ENCODE assay signal across 2 cellular contexts in the genomic region with DNA sequence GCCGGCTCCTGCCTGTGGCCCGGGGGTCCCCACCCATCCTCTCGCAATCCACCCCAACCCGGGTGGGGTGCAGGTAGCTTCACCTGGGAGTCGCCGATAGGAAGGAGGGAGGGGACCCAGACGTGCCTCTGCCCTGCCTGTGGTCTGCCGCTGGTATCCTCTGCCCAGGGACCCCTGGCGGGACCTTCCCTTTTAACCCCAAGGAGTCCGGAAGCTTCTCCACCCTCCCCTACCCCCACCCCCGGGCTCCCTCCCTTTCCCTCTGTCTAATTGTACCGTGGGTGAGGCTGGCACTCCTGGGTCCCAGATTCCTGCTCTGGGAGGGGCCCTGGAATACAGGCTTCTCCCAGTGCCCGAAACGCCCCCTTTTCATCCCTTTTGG.
TF ChIP-seq lines count a peak whose summit lies in the region.

Gene KLK10 (minus strand): TSS at position 166 of the 382 bp plus-strand sequence. CDS start 579 bp downstream, outside the sequence.

TF ChIP-seq in SK-N-SH, 30 proteins besides CTCF, POLR2A, EP300 and RAD21 (continued from another document):
- TF ChIP-seq, protein P1, sequence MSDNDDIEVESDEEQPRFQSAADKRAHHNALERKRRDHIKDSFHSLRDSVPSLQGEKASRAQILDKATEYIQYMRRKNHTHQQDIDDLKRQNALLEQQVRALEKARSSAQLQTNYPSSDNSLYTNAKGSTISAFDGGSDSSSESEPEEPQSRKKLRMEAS (IDR thresholded peaks at IDR 0.05; ENCODE audit: low read depth): no peak

TF ChIP-seq in SK-N-SH treated with all-trans-retinoic acid at 6 μM for 48 hours, 23 proteins besides CTCF, POLR2A, EP300 and RAD21 (continued from another document):
- no peak for TF ChIP-seq PATZ1 (CRISPR knock-in tag; IDR thresholded peaks at IDR 0.05; ENCODE audit: borderline replicate concordance)
- TF ChIP-seq, protein P2, sequence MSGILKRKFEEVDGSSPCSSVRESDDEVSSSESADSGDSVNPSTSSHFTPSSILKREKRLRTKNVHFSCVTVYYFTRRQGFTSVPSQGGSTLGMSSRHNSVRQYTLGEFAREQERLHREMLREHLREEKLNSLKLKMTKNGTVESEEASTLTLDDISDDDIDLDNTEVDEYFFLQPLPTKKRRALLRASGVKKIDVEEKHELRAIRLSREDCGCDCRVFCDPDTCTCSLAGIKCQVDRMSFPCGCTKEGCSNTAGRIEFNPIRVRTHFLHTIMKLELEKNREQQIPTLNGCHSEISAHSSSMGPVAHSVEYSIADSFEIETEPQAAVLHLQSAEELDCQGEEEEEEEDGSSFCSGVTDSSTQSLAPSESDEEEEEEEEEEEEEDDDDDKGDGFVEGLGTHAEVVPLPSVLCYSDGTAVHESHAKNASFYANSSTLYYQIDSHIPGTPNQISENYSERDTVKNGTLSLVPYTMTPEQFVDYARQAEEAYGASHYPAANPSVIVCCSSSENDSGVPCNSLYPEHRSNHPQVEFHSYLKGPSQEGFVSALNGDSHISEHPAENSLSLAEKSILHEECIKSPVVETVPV (CRISPR knock-in tag; IDR thresholded peaks at IDR 0.05): no peak
TF ChIP-seq in SK-N-SH treated with all-trans-retinoic acid at 6 μM for 48 hours: peak in this region for 0.
